In the genomic region with DNA sequence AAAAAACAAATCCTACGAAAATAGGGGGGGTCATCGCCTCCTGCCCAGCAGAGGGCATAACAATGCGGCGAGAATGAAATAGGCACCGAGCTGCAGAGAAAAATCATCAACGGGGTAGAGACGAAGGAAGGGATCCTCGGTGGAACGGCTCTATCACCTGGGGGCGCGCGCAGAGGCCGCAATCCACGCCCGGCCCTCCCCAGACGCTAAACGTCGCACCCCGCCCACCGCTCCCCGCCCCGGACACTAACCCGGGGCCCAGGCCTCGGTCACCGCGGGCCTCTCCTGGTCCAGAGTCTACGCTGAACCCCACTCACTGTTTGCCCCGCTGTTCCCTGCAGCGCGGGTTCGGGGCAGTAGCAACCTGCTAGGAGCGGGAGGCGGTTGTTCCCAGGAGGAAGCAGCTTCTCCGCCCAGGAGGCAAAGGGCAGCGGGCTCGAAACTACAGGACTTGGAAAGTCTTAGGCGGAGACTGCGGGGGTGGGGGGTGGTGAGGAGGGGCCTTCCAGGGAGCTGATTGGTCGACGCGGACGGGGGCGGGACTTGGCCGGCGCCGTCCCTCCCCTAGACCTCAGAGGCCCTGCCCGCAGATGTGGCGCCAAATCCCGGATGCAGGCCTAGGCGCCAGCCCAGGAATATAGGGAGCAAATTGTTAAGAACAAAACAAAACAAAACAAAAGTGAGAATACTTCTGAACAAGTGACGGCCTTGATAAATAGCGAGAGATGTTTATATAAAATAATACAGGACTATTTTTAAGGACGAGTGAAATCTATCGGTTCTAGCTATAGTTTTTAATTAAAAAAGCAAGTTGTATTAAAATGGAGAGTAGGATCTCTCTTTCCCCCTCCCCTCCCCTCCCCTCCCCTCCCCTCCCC, we compare ENCODE assay signal across 1 cellular context.
TF ChIP-seq lines count a peak whose summit lies in the region.

A gene with protein sequence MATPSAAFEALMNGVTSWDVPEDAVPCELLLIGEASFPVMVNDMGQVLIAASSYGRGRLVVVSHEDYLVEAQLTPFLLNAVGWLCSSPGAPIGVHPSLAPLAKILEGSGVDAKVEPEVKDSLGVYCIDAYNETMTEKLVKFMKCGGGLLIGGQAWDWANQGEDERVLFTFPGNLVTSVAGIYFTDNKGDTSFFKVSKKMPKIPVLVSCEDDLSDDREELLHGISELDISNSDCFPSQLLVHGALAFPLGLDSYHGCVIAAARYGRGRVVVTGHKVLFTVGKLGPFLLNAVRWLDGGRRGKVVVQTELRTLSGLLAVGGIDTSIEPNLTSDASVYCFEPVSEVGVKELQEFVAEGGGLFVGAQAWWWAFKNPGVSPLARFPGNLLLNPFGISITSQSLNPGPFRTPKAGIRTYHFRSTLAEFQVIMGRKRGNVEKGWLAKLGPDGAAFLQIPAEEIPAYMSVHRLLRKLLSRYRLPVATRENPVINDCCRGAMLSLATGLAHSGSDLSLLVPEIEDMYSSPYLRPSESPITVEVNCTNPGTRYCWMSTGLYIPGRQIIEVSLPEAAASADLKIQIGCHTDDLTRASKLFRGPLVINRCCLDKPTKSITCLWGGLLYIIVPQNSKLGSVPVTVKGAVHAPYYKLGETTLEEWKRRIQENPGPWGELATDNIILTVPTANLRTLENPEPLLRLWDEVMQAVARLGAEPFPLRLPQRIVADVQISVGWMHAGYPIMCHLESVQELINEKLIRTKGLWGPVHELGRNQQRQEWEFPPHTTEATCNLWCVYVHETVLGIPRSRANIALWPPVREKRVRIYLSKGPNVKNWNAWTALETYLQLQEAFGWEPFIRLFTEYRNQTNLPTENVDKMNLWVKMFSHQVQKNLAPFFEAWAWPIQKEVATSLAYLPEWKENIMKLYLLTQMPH (minus strand): TSS at position 467 of the 878 bp plus-strand sequence. CDS start 25,568 bp downstream, outside the sequence.

TF ChIP-seq in endothelial cell of umbilical vein, 7 proteins besides CTCF, POLR2A, EP300 and RAD21 (continued from another document):
- TF ChIP-seq GATA2 (IDR thresholded peaks at IDR 0.05; ENCODE audit: insufficient read depth, insufficient read length, low read depth, low read length) = no peak
- TF ChIP-seq, protein P1, sequence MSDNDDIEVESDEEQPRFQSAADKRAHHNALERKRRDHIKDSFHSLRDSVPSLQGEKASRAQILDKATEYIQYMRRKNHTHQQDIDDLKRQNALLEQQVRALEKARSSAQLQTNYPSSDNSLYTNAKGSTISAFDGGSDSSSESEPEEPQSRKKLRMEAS (IDR thresholded peaks at IDR 0.05; ENCODE audit: insufficient read depth, insufficient read length) = no peak
